1 cellular context compared by ENCODE assay signal in genomic region chr16:81077077-81077940, GRCh38.
TF ChIP-seq lines count a peak whose summit lies in the region.

A gene with protein sequence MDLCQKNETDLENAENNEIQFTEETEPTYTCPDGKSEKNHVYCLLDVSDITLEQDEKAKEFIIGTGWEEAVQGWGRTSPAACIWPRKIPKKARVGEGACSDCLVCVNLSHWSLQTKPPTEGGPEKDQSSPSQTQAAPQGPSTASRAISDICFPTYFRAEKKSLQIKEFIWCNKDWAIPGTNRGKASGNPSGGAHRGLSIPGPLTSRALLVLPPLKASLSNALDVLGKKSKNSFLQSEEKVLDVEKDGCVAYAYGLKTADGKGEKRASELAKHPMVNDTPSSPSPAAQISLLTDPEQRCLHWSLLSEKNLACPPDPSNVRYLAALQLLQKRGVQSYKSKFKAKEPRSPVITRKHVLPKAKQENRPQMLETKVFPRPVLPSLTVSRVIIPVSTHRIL (minus strand): TSS chr16:81077238. CDS start chr16:81063955, 13,283 bp downstream.

TF ChIP-seq in HEK293, 187 proteins besides CTCF, POLR2A, EP300 and RAD21 (continued from another document):
- TF ChIP-seq, protein P1, sequence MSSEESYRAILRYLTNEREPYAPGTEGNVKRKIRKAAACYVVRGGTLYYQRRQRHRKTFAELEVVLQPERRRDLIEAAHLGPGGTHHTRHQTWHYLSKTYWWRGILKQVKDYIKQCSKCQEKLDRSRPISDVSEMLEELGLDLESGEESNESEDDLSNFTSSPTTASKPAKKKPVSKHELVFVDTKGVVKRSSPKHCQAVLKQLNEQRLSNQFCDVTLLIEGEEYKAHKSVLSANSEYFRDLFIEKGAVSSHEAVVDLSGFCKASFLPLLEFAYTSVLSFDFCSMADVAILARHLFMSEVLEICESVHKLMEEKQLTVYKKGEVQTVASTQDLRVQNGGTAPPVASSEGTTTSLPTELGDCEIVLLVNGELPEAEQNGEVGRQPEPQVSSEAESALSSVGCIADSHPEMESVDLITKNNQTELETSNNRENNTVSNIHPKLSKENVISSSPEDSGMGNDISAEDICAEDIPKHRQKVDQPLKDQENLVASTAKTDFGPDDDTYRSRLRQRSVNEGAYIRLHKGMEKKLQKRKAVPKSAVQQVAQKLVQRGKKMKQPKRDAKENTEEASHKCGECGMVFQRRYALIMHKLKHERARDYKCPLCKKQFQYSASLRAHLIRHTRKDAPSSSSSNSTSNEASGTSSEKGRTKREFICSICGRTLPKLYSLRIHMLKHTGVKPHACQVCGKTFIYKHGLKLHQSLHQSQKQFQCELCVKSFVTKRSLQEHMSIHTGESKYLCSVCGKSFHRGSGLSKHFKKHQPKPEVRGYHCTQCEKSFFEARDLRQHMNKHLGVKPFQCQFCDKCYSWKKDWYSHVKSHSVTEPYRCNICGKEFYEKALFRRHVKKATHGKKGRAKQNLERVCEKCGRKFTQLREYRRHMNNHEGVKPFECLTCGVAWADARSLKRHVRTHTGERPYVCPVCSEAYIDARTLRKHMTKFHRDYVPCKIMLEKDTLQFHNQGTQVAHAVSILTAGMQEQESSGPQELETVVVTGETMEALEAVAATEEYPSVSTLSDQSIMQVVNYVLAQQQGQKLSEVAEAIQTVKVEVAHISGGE (tag by site-specific recombination; conservative IDR thresholded peaks at IDR 0.05; ENCODE audit: low read depth), result peak; percentile 97
- TF ChIP-seq ZBTB20 (tag by site-specific recombination; IDR thresholded peaks at IDR 0.05), result peak; percentile 77
- TF ChIP-seq KLF1 (tag by site-specific recombination; IDR thresholded peaks at IDR 0.05), result no peak
- TF ChIP-seq, protein P2, sequence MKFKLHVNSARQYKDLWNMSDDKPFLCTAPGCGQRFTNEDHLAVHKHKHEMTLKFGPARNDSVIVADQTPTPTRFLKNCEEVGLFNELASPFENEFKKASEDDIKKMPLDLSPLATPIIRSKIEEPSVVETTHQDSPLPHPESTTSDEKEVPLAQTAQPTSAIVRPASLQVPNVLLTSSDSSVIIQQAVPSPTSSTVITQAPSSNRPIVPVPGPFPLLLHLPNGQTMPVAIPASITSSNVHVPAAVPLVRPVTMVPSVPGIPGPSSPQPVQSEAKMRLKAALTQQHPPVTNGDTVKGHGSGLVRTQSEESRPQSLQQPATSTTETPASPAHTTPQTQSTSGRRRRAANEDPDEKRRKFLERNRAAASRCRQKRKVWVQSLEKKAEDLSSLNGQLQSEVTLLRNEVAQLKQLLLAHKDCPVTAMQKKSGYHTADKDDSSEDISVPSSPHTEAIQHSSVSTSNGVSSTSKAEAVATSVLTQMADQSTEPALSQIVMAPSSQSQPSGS (tag by site-specific recombination; IDR thresholded peaks at IDR 0.05; ENCODE audit: low read depth), result peak; percentile 76
- no peak for TF ChIP-seq ZNF777 (tag by site-specific recombination; IDR thresholded peaks at IDR 0.05; ENCODE audit: borderline replicate concordance)
- peak; percentile 46; the same call in 1 of the 2 replicates for TF ChIP-seq KLF9 (tag by site-specific recombination; IDR thresholded peaks at IDR 0.05; ENCODE audit: low read depth)
- peak; percentile 93 for TF ChIP-seq ZNF335 (tag by site-specific recombination; conservative IDR thresholded peaks at IDR 0.05)
- TF ChIP-seq ZNF660 (tag by site-specific recombination; IDR thresholded peaks at IDR 0.05), result 0 out of 2 replicates have a peak, but pooled peaks have one; percentile 65
- TF ChIP-seq ZSCAN30 (tag by site-specific recombination; IDR thresholded peaks at IDR 0.05), result peak; percentile 50; the same call in 1 of the 2 replicates
- TF ChIP-seq ZNF341 (tag by site-specific recombination; IDR thresholded peaks at IDR 0.05; ENCODE audit: low read depth), result peak; percentile 73
- peak; percentile 56; the same call in 1 of the 2 replicates for TF ChIP-seq SCRT1 (tag by site-specific recombination; IDR thresholded peaks at IDR 0.05; ENCODE audit: borderline replicate concordance)
- TF ChIP-seq ZNF488 (tag by site-specific recombination; IDR thresholded peaks at IDR 0.05), result no peak
- peak; percentile 18; the same call in 1 of the 2 replicates for TF ChIP-seq ZBTB8A (tag by site-specific recombination; IDR thresholded peaks at IDR 0.05)
- no peak for TF ChIP-seq ZNF473 (tag by site-specific recombination; IDR thresholded peaks at IDR 0.05)
- TF ChIP-seq ZBTB17 (tag by site-specific recombination; IDR thresholded peaks at IDR 0.05), result peak; percentile 41
- TF ChIP-seq PRDM1 (tag by site-specific recombination; IDR thresholded peaks at IDR 0.05), result 0 out of 2 replicates have a peak, but pooled peaks have one; percentile 6
- TF ChIP-seq SCRT2 (tag by site-specific recombination; IDR thresholded peaks at IDR 0.05), result peak; percentile 96
- TF ChIP-seq WT1 (tag by site-specific recombination; IDR thresholded peaks at IDR 0.05), result no peak
- TF ChIP-seq ZBTB26 (tag by site-specific recombination; optimal IDR thresholded peaks at IDR 0.05), result peak; percentile 31
- TF ChIP-seq ZNF501 (tag by site-specific recombination; IDR thresholded peaks at IDR 0.05), result peak; percentile 62; the same call in 1 of the 2 replicates
- TF ChIP-seq ZBTB21 (tag by site-specific recombination; IDR thresholded peaks at IDR 0.05), result peak; percentile 37; the same call in 1 of the 2 replicates
- TF ChIP-seq ZNF654 (tag by site-specific recombination; IDR thresholded peaks at IDR 0.05; ENCODE audit: low read depth), result no peak
- no peak for TF ChIP-seq ZNF133 (tag by site-specific recombination; IDR thresholded peaks at IDR 0.05)
- 0 out of 2 replicates have a peak, but pooled peaks have one; percentile 42 for TF ChIP-seq OVOL3 (tag by site-specific recombination; IDR thresholded peaks at IDR 0.05)
- peak; percentile 80 for TF ChIP-seq KLF10 (tag by site-specific recombination; IDR thresholded peaks at IDR 0.05)
- TF ChIP-seq ZXDB (tag by site-specific recombination; IDR thresholded peaks at IDR 0.05), result peak; percentile 80; the same call in 1 of the 2 replicates
- peak; percentile 92 for TF ChIP-seq SP2 (tag by site-specific recombination; IDR thresholded peaks at IDR 0.05)
- TF ChIP-seq GLIS2 (tag by site-specific recombination; IDR thresholded peaks at IDR 0.05), result peak; percentile 68
- no peak for TF ChIP-seq ZNF19 (tag by site-specific recombination; IDR thresholded peaks at IDR 0.05; ENCODE audit: low read depth)
- TF ChIP-seq ZNF112 (tag by site-specific recombination; IDR thresholded peaks at IDR 0.05), result no peak
- peak; percentile 82; the same call in 1 of the 2 replicates for TF ChIP-seq ZNF561 (tag by site-specific recombination; IDR thresholded peaks at IDR 0.05; ENCODE audit: borderline replicate concordance)
- no peak for TF ChIP-seq ZNF664 (tag by site-specific recombination; IDR thresholded peaks at IDR 0.05)
- peak; percentile 78 for TF ChIP-seq ZFP69B (tag by site-specific recombination; IDR thresholded peaks at IDR 0.05)
- no peak for TF ChIP-seq ZBTB44 (tag by site-specific recombination; IDR thresholded peaks at IDR 0.05)
- no peak for TF ChIP-seq SALL2 (tag by site-specific recombination; IDR thresholded peaks at IDR 0.05; ENCODE audit: borderline replicate concordance)
- TF ChIP-seq ZNF394 (tag by site-specific recombination; IDR thresholded peaks at IDR 0.05; ENCODE audit: borderline replicate concordance), result peak; percentile 18; the same call in 1 of the 2 replicates
- no peak for TF ChIP-seq KLF7 (tag by site-specific recombination; IDR thresholded peaks at IDR 0.05; ENCODE audit: borderline replicate concordance)
- TF ChIP-seq ZNF629 (tag by site-specific recombination; IDR thresholded peaks at IDR 0.05), result peak; percentile 66
- TF ChIP-seq, protein P3, sequence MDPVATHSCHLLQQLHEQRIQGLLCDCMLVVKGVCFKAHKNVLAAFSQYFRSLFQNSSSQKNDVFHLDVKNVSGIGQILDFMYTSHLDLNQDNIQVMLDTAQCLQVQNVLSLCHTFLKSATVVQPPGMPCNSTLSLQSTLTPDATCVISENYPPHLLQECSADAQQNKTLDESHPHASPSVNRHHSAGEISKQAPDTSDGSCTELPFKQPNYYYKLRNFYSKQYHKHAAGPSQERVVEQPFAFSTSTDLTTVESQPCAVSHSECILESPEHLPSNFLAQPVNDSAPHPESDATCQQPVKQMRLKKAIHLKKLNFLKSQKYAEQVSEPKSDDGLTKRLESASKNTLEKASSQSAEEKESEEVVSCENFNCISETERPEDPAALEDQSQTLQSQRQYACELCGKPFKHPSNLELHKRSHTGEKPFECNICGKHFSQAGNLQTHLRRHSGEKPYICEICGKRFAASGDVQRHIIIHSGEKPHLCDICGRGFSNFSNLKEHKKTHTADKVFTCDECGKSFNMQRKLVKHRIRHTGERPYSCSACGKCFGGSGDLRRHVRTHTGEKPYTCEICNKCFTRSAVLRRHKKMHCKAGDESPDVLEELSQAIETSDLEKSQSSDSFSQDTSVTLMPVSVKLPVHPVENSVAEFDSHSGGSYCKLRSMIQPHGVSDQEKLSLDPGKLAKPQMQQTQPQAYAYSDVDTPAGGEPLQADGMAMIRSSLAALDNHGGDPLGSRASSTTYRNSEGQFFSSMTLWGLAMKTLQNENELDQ (tag by site-specific recombination; IDR thresholded peaks at IDR 0.05; ENCODE audit: low read depth), result no peak
- TF ChIP-seq ZNF239 (tag by site-specific recombination; IDR thresholded peaks at IDR 0.05), result no peak
- 0 out of 2 replicates have a peak, but pooled peaks have one; percentile 11 for TF ChIP-seq ZFHX2 (tag by site-specific recombination; conservative IDR thresholded peaks at IDR 0.05)
TF ChIP-seq in HEK293: peak in this region for 30.
